Comparison of ENCODE assay signal across 12 cellular contexts in genomic region chr1:245085508-245086095, GRCh38.
DNase-seq lines count a peak whose midpoint lies in the region; ATAC-seq and TF ChIP-seq lines count a peak whose summit lies in the region.
"Had no signal": no experiment of that assay in that cellular context is flagged by ENCODE, and none has a peak within 500 bp of the region (broad histone marks: within the 10 kb centered on the region; RNA-seq: fewer than 3 reads in every experiment).

No MANE protein-coding gene starts in this region.

- H3K4me1 Mint-ChIP-seq in activated CD4-positive, alpha-beta T cell treated with anti-CD3 and anti-CD28 coated beads for 36 hours = peaks cover 3% of the 10 kb centered on the region
- no peaks in the 10 kb centered on the region for H3K4me1 Mint-ChIP-seq in nephron progenitor cell
- H3K4me1 Mint-ChIP-seq: brain, T-cell had no signal

- peak; percentile 53 for ATAC-seq in activated CD4-positive, alpha-beta T cell treated with anti-CD3 and anti-CD28 coated beads for 36 hours
- peak; percentile 67 for ATAC-seq in HG03060 (IDR thresholded peaks at IDR 0.05; ENCODE audit: low read depth, unreplicated experiment)
- ATAC-seq: T-cell had no signal

- no peak overlapping the region for H3K23ac ChIP-seq in neuronal stem cell (ENCODE audit: low read depth, low read length, poor library complexity)

- no peaks in the 10 kb centered on the region for H3K4me1 ChIP-seq in neuronal stem cell (ENCODE audit: control insufficient read depth in 2 of 2, insufficient read depth in 1 of 2, low read depth in 1 of 2, low read length in 2 of 2)

- H3K18ac ChIP-seq in neuronal stem cell (ENCODE audit: low read length) = no peak overlapping the region

- peak; percentile 13 for DNase-seq in activated CD4-positive, alpha-beta T cell treated with anti-CD3 and anti-CD28 coated beads for 36 hours
- no peak for DNase-seq in activated CD4-positive, alpha-beta T cell treated with anti-CD3 and anti-CD28 coated beads for 4 hours
- peak; percentile 94 for DNase-seq in astrocyte of the hippocampus (ENCODE audit: low read depth, low spot score)
- DNase-seq in renal cortical epithelial cell (ENCODE audit: low read depth) = peak; percentile 98
- no peak for DNase-seq in neuronal stem cell (ENCODE audit: low spot score)
- no peak for DNase-seq in nephron progenitor cell
- no peak for DNase-seq in OCI-M1 (lab: John Stamatoyannopoulos, UW)
- DNase-seq: KG1, T-cell had no signal

- no peaks in the 10 kb centered on the region for H3K27me3 ChIP-seq in neuronal stem cell (ENCODE audit: control insufficient read depth in 3 of 3, insufficient read depth in 3 of 3, low read depth in 1 of 3, low read length in 3 of 3)

- no peak overlapping the region for H3K4me3 Mint-ChIP-seq in activated CD4-positive, alpha-beta T cell treated with anti-CD3 and anti-CD28 coated beads for 36 hours
- H3K4me3 Mint-ChIP-seq in nephron progenitor cell = no peak overlapping the region
- H3K4me3 Mint-ChIP-seq: brain, T-cell had no signal

- no peak overlapping the region for H2BK12ac ChIP-seq in neuronal stem cell (ENCODE audit: low read length)

- no peak for TF ChIP-seq CTCF in nephron progenitor cell (IDR thresholded peaks at IDR 0.05)

- H3K79me1 ChIP-seq in neuronal stem cell (ENCODE audit: low read depth, low read length) = no peaks in the 10 kb centered on the region

- no peak overlapping the region for H3K14ac ChIP-seq in neuronal stem cell (ENCODE audit: low read length)

- no peak overlapping the region for H3K27ac Mint-ChIP-seq in activated CD4-positive, alpha-beta T cell treated with anti-CD3 and anti-CD28 coated beads for 36 hours
- no peak overlapping the region for H3K27ac Mint-ChIP-seq in nephron progenitor cell
- H3K27ac Mint-ChIP-seq: brain, T-cell had no signal

- H3K4me2 ChIP-seq in neuronal stem cell (ENCODE audit: insufficient read depth, low read length, poor library complexity, severe bottlenecking) = no peak overlapping the region

- intact Hi-C loops in activated CD4-positive, alpha-beta T cell treated with anti-CD3 and anti-CD28 coated beads for 36 hours (cut with DNase I, micrococcal nuclease) = no loop called here

- CTCF ChIA-PET in activated CD4-positive, alpha-beta T cell treated with anti-CD3 and anti-CD28 coated beads for 36 hours (lab: Charles Lee) = no interaction called here

- no peak overlapping the region for H2BK5ac ChIP-seq in neuronal stem cell (ENCODE audit: low read length)

- H3K36me3 ChIP-seq in neuronal stem cell (replicated peaks in 1 of 2; ENCODE audit: control insufficient read depth in 2 of 2, insufficient read depth in 2 of 2, low read length in 2 of 2) = peaks cover 0 to 4% of the 10 kb centered on the region in 2 donors

- peaks cover 0 to 8% of the 10 kb centered on the region in 2 donors for H3K9me3 ChIP-seq in neuronal stem cell (replicated peaks in 1 of 2; ENCODE audit: control insufficient read depth in 2 of 2, insufficient read depth in 1 of 2, low read depth in 1 of 2, low read length in 2 of 2)

- no peaks in the 10 kb centered on the region for H3K27me3 Mint-ChIP-seq in activated CD4-positive, alpha-beta T cell treated with anti-CD3 and anti-CD28 coated beads for 36 hours
- H3K27me3 Mint-ChIP-seq in nephron progenitor cell (ENCODE audit: low read depth, poor library complexity) = no peaks in the 10 kb centered on the region
- H3K27me3 Mint-ChIP-seq: T-cell had no signal

- no peak overlapping the region for H2BK120ac ChIP-seq in neuronal stem cell (ENCODE audit: low read depth, low read length)

- H4K91ac ChIP-seq in neuronal stem cell (ENCODE audit: low read depth, low read length, poor library complexity) = no peak overlapping the region

- H3K36me3 Mint-ChIP-seq in activated CD4-positive, alpha-beta T cell treated with anti-CD3 and anti-CD28 coated beads for 36 hours (ENCODE audit: low read depth) = no peaks in the 10 kb centered on the region
- peaks cover 46% of the 10 kb centered on the region for H3K36me3 Mint-ChIP-seq in nephron progenitor cell (ENCODE audit: low read depth)

- POLR2A ChIA-PET in activated CD4-positive, alpha-beta T cell treated with anti-CD3 and anti-CD28 coated beads for 36 hours (lab: Charles Lee) = no interaction called here

- H3K27ac ChIP-seq in neuronal stem cell (replicated peaks; ENCODE audit: low read length) = no peak overlapping the region
- H3K27ac ChIP-seq: 22Rv1 had no signal

- WGBS in neuronal stem cell (ENCODE audit: extremely low coverage in 2 of 2, insufficient read length in 2 of 2, insufficient replicate concordance in 1 of 2), 2 donors = no CpG with 5 or more reads among the region's 9 CpGs

- no peak overlapping the region for H2AFZ ChIP-seq in neuronal stem cell (ENCODE audit: low read length)

- H2AK5ac ChIP-seq in neuronal stem cell (ENCODE audit: low read depth, low read length) = no peak overlapping the region

- no peak overlapping the region for H3K4me3 ChIP-seq in neuronal stem cell (ENCODE audit: low read length in 2 of 2)

- H3K9me3 Mint-ChIP-seq in activated CD4-positive, alpha-beta T cell treated with anti-CD3 and anti-CD28 coated beads for 36 hours (ENCODE audit: low read depth) = no peaks in the 10 kb centered on the region
- H3K9me3 Mint-ChIP-seq in nephron progenitor cell = peaks cover 11% of the 10 kb centered on the region
- H3K9me3 Mint-ChIP-seq: brain, T-cell had no signal

- no peak overlapping the region for H3K4ac ChIP-seq in neuronal stem cell (ENCODE audit: low read length)

- no peak overlapping the region for H4K8ac ChIP-seq in neuronal stem cell (ENCODE audit: low read depth, low read length)

- no peak overlapping the region for H3K9ac ChIP-seq in neuronal stem cell (ENCODE audit: low read depth, low read length, poor library complexity)

- H2BK15ac ChIP-seq in neuronal stem cell (ENCODE audit: low read length) = no peak overlapping the region

Comparison
In these comparisons a context has a peak if more than half of its experiments do, and no peak if none do; other contexts are left out.
1. DNase-seq: peak in activated CD4-positive, alpha-beta T cell treated with anti-CD3 and anti-CD28 coated beads for 36 hours (single experiment), astrocyte of the hippocampus (single experiment) and renal cortical epithelial cell (single experiment); none in activated CD4-positive, alpha-beta T cell treated with anti-CD3 and anti-CD28 coated beads for 4 hours (0 of 2), neuronal stem cell (single experiment), nephron progenitor cell (single experiment) and OCI-M1 (single experiment).